33 cellular contexts compared by ENCODE assay signal in the genomic region with DNA sequence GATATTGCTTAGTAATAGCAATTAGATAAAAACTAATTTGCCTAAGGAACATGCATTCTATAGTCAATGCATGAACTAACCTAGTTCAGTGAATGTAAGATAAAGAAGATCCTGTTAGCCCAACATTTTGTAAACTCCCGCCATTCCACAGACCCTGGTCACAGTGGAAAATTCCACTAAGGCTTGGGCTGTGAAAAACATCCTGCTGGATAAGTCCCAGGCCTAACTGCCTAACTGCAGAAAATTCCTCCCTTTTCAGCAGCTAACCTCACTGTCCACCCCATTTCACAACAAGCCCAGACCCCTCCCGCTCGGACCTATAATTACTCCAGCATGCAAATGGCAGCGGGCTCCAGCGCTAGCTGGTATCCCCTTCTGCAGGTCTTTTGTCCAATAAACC.
"Had no signal": no experiment of that assay in that cellular context is flagged by ENCODE, and none has a peak within 500 bp of the region (broad histone marks: within the 10 kb centered on the region; RNA-seq: fewer than 3 reads in every experiment).

No MANE protein-coding gene starts in this region.

- H2AFZ ChIP-seq: hepatocyte had no signal

- DNase-seq: heart right ventricle; kidney glomerular epithelial cell; left colon; left lung; lower lobe of right lung; mammary epithelial cell; mesenchymal stem cell; naive B cell; natural killer cell; nephron progenitor cell; nucleus accumbens; posterior cingulate gyrus; retina; right cardiac atrium; sigmoid colon; small intestine; spleen; stimulated activated CD4-positive, alpha-beta T cell treated with anti-CD3 and anti-CD28 coated beads, Interleukin-1b, Interleukin-23, amount 100 ng/mL, for 48 hours; stimulated activated CD4-positive, alpha-beta T cell treated with anti-CD3 and anti-CD28 coated beads, Interleukin-2, amount 100 ng/mL, for 48 hours; stimulated activated CD4-positive, alpha-beta T cell treated with anti-CD3 and anti-CD28 coated beads, Interleukin-4, amount 100 ng/mL, for 4 hours; stimulated activated CD8-positive, alpha-beta memory T cell treated with anti-CD3 and anti-CD28 coated beads, Interleukin-4, amount 100 ng/mL, for 48 hours; stimulated activated naive CD4-positive, alpha-beta T cell treated with Interleukin-2 at 50 U/mL for 16 hours; stimulated activated naive CD8-positive, alpha-beta T cell treated with anti-CD3 and anti-CD28 coated beads, Interleukin-15, amount 100 ng/mL, for 72 hours; thyroid gland; transverse colon; upper lobe of right lung had no signal

- H3K4me3 Mint-ChIP-seq: mesothelial cell of epicardium; naive B cell; natural killer cell; nephron progenitor cell; stimulated activated memory B cell treated with anti-CD40 and anti-IgM and Interleukin-4, amounts not matched to agents 10 μg/mL and 1 μg/mL and 100 μg/mL, for 72 hours; stimulated activated naive CD8-positive, alpha-beta T cell treated with anti-CD3 and anti-CD28 coated beads, Interleukin-15, amount 100 ng/mL, for 72 hours had no signal

- H3K36me3 Mint-ChIP-seq: mesothelial cell of epicardium; naive B cell; stimulated activated memory B cell treated with anti-CD40 and anti-IgM and Interleukin-4, amounts not matched to agents 10 μg/mL and 1 μg/mL and 100 μg/mL, for 72 hours had no signal

- H3K4me1 Mint-ChIP-seq: mesothelial cell of epicardium; naive B cell; natural killer cell; nephron progenitor cell; stimulated activated memory B cell treated with anti-CD40 and anti-IgM and Interleukin-4, amounts not matched to agents 10 μg/mL and 1 μg/mL and 100 μg/mL, for 72 hours; stimulated activated naive CD8-positive, alpha-beta T cell treated with anti-CD3 and anti-CD28 coated beads, Interleukin-15, amount 100 ng/mL, for 72 hours had no signal

- H3K27me3 ChIP-seq: heart right ventricle, hepatocyte, left lung, pancreas, sigmoid colon, spleen, thyroid gland, transverse colon, upper lobe of right lung had no signal

- H3K4me1 ChIP-seq: heart right ventricle, left lung, lower lobe of right lung, pancreas, prostate gland, sigmoid colon, spleen, thyroid gland, transverse colon, upper lobe of right lung had no signal

- H3K27ac ChIP-seq: heart right ventricle, hepatocyte, left lung, lower lobe of right lung, pancreas, prostate gland, sigmoid colon, spleen, thyroid gland, transverse colon, upper lobe of right lung had no signal

- FAIRE-seq: keratinocyte, pancreas, small intestine, urothelium cell line had no signal

- H3K79me2 ChIP-seq: hepatocyte had no signal

- H3K4me2 ChIP-seq: hepatocyte had no signal

- ATAC-seq: heart right ventricle; left colon; left lung; lower lobe of right lung; natural killer cell; pancreas; right cardiac atrium; stimulated activated memory B cell treated with anti-CD40 and anti-IgM and Interleukin-4, amounts not matched to agents 10 μg/mL and 1 μg/mL and 100 μg/mL, for 72 hours; stimulated activated naive CD8-positive, alpha-beta T cell treated with anti-CD3 and anti-CD28 coated beads, Interleukin-15, amount 100 ng/mL, for 72 hours; upper lobe of right lung had no signal

- H3K9me3 Mint-ChIP-seq: nephron progenitor cell had no signal

- H3K4me3 ChIP-seq: heart right ventricle, hepatocyte, left lung, lower lobe of right lung, pancreas, prostate gland, sigmoid colon, spleen, thyroid gland, transverse colon, upper lobe of right lung had no signal

- H3K27ac Mint-ChIP-seq: mesothelial cell of epicardium; naive B cell; natural killer cell; nephron progenitor cell; stimulated activated memory B cell treated with anti-CD40 and anti-IgM and Interleukin-4, amounts not matched to agents 10 μg/mL and 1 μg/mL and 100 μg/mL, for 72 hours; stimulated activated naive CD8-positive, alpha-beta T cell treated with anti-CD3 and anti-CD28 coated beads, Interleukin-15, amount 100 ng/mL, for 72 hours had no signal

- H3K27me3 Mint-ChIP-seq: naive B cell; stimulated activated memory B cell treated with anti-CD40 and anti-IgM and Interleukin-4, amounts not matched to agents 10 μg/mL and 1 μg/mL and 100 μg/mL, for 72 hours; stimulated activated naive CD8-positive, alpha-beta T cell treated with anti-CD3 and anti-CD28 coated beads, Interleukin-15, amount 100 ng/mL, for 72 hours had no signal

- H3K9me3 ChIP-seq: left lung, lower lobe of right lung, pancreas, prostate gland, sigmoid colon, spleen, thyroid gland, transverse colon, upper lobe of right lung had no signal

- H3K36me3 ChIP-seq: heart right ventricle, left lung, lower lobe of right lung, pancreas, prostate gland, sigmoid colon, spleen, thyroid gland, transverse colon, upper lobe of right lung had no signal
